Comparison of ENCODE assay signal across 18 cellular contexts in the genomic region with DNA sequence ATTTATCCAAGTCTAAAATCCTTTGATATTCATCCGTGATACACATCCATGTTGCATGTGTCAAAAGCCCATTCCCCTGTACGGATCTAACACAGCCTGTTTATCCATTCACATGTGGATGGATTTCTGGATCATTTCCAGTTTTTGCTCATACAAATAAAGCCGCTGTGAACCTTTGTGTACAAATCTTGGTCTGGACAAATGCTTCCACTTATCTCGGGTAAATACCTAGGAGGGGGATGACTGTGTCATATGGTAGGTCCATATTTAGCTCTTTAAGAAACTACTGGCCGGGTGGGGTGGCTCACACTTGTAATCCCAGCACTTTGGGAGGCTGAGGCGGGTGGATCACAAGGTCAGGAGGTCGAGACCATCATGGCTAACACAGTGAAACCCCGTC.
"Had no signal": no experiment of that assay in that cellular context is flagged by ENCODE, and none has a peak within 500 bp of the region (broad histone marks: within the 10 kb centered on the region; RNA-seq: fewer than 3 reads in every experiment).

No MANE protein-coding gene starts in this region.

- H3K27ac ChIP-seq: ascending aorta, breast epithelium, heart right ventricle, ovary, sigmoid colon, spleen, thoracic aorta had no signal

- ATAC-seq: activated T-helper 17 cell treated with anti-CD3 and anti-CD28 coated beads, Interleukin-2, amount 50 U/mL, for 72 hours; effector memory CD8-positive, alpha-beta T cell; heart right ventricle; left colon; mucosa of descending colon; naive thymus-derived CD4-positive, alpha-beta T cell; stimulated activated naive CD8-positive, alpha-beta T cell treated with anti-CD3 and anti-CD28 coated beads, Interleukin-15, amount 100 ng/mL, for 72 hours had no signal

- H3K36me3 ChIP-seq: breast epithelium, ovary had no signal

- H3K4me1 ChIP-seq: ascending aorta, breast epithelium, heart right ventricle, sigmoid colon had no signal

- DNase-seq: activated CD4-positive, alpha-beta T cell treated with anti-CD3 and anti-CD28 coated beads for 1 hour; activated CD4-positive, alpha-beta T cell treated with anti-CD3 and anti-CD28 coated beads, Interleukin-2, amount 50 U/mL, for 4 hours; activated naive CD4-positive, alpha-beta T cell treated with Interleukin-2 at 50 U/mL for 16 hours; activated T-cell treated with anti-CD3 and anti-CD28 coated beads for 4 hours; effector memory CD8-positive, alpha-beta T cell; heart right ventricle; left colon; naive thymus-derived CD4-positive, alpha-beta T cell; ovary; sigmoid colon; spleen; stimulated activated naive CD8-positive, alpha-beta T cell treated with anti-CD3 and anti-CD28 coated beads, Interleukin-15, amount 100 ng/mL, for 72 hours; T-helper 9 cell had no signal

- H3K4me3 ChIP-seq: ascending aorta, breast epithelium, heart right ventricle, mucosa of descending colon, ovary, sigmoid colon, spleen, thoracic aorta had no signal

- H3K27me3 ChIP-seq: ascending aorta, breast epithelium, heart right ventricle, ovary, sigmoid colon, spleen had no signal
